1 cellular context compared by ENCODE assay signal in genomic region chr7:11191574-11192220, GRCh38.
TF ChIP-seq lines count a peak whose summit lies in the region.

No MANE protein-coding gene starts in this region.

TF ChIP-seq in GM23338, 12 proteins besides CTCF, POLR2A, EP300 and RAD21 (continued from another document):
- TF ChIP-seq REST (IDR thresholded peaks at IDR 0.05; ENCODE audit: unreplicated experiment) = no peak
